ENCODE assay signal across 8 cellular contexts in genomic region chr4:138910914-138911336, GRCh38.
DNase-seq lines count a peak whose midpoint lies in the region; ATAC-seq and TF ChIP-seq lines count a peak whose summit lies in the region.

No MANE protein-coding gene starts in this region.

- H3K9me3 ChIP-seq in ascending aorta, result no peaks in the 10 kb centered on the region

- no peak overlapping the region for H3K27ac ChIP-seq in ascending aorta

- TF ChIP-seq CTCF in ascending aorta (IDR thresholded peaks at IDR 0.05) (no peak), retinal pigment epithelial cell (conservative IDR thresholded peaks at IDR 0.05; ENCODE audit: low read depth, low read length) (no peak)

- H3K27me3 ChIP-seq in ascending aorta, result no peaks in the 10 kb centered on the region

- DNase-seq in Ammon's horn (ENCODE audit: low spot score) (peak; percentile 89), NCI-H1694 treated with DMSO at 0.1 percent for 48 hours (lab: John Stamatoyannopoulos, UW) (peak; percentile 29), ascending aorta (ENCODE audit: low spot score in 2 of 2) (peak; percentile 21 to 80), hepatic stellate cell (ENCODE audit: low spot score) (peak; percentile 43), retinal pigment epithelial cell (ENCODE audit: low read depth) (peak; percentile 95)
- DNase-seq in activated naive CD4-positive, alpha-beta T cell (lab: John Stamatoyannopoulos, UW), result no peak
- DNase-seq in activated effector memory CD4-positive, alpha-beta T cell treated with Interleukin-2 at 50 U/mL for 16 hours, result no peak

- H3K4me1 ChIP-seq in ascending aorta, result no peaks in the 10 kb centered on the region

- H3K4me3 ChIP-seq in ascending aorta (no peak overlapping the region), retinal pigment epithelial cell (ENCODE audit: low read length) (no peak overlapping the region)

- intact Hi-C loops in ascending aorta (cut with DNase I), result loop anchor here (1.0 kb wide), 1 partner anchor 104 kb away; the partner anchor contains the start of gene NOCT

- H3K36me3 ChIP-seq in ascending aorta, result no peaks in the 10 kb centered on the region

- no peak for ATAC-seq in GM18873 (IDR thresholded peaks at IDR 0.05; ENCODE audit: low FRiP score, unreplicated experiment)

Comparison
In these comparisons a context has a peak if more than half of its experiments do, and no peak if none do; other contexts are left out.
1. DNase-seq: peak in Ammon's horn (single experiment), NCI-H1694 treated with DMSO at 0.1 percent for 48 hours (single experiment), ascending aorta (2 of 2), hepatic stellate cell (single experiment) and retinal pigment epithelial cell (single experiment); none in activated naive CD4-positive, alpha-beta T cell (0 of 4) and activated effector memory CD4-positive, alpha-beta T cell treated with Interleukin-2 at 50 U/mL for 16 hours (single experiment).